Comparison of ENCODE assay signal across 33 cellular contexts in the genomic region with DNA sequence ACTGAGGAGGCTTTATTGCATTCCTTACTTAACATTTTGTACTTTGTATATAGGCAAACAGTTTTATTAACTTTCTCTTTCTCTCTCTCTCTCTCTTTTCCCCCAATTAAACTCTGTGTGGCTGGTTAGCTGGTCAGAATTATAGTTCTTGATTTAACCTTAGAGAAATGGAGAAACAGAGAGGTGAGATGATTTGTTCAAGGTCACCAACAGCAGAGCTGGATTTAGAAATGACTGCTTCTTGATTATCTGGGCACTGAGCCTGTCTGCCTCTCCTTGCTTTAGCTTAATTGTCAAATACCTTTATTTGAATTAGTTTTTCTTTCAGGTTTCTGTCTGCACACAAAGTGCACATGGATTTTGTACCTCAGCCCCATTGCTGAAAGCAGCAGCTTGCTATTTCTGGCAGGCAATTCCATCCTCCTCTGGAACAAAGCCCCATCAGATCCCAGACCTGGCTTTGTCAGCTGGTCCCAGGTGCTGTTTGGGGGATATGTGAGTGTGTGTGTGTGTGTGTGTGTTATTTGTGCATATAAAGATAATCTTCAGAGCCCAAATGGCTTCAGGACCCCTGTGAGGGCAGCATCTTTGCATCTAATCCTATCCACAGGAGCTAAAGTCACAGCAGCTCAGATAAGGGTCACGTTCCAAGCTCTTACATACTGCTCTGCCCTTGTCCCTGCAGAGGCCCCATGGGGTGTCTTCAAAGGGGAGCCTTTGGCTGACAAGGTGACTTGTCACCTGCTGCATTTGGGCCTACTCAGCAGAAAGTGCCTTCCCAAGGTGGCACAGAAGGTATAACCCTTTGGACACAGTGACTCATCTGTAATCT. TPM values are rescaled to one million over a fixed set of nuclear protein-coding genes. Genes with fewer than 3 reads are reported as not detected.
A peak's percentile ranks its signal among the peaks of the same experiment; 100 is the strongest.
DNase-seq lines count a peak whose midpoint lies in the region; ATAC-seq, FAIRE-seq and TF ChIP-seq lines count a peak whose summit lies in the region.
"Had no signal": no experiment of that assay in that cellular context is flagged by ENCODE, and none has a peak within 500 bp of the region (broad histone marks: within the 10 kb centered on the region; RNA-seq: fewer than 3 reads in every experiment).

No MANE protein-coding gene starts in this region.

- no peak overlapping the region for H2BK15ac ChIP-seq in neuronal stem cell (ENCODE audit: low read length)

- peak overlapping the region; percentile 41 for H3K14ac ChIP-seq in neuronal stem cell (ENCODE audit: low read length)

- FAIRE-seq in K562 (lab: Jason Lieb, UNC) (no peak), RCC 7860 (lab: Jason Lieb, UNC) (no peak)
- FAIRE-seq: GM12891 had no signal

- H3K9me3 ChIP-seq in K562 (replicated peaks; ENCODE audit: control insufficient read depth, insufficient read depth, low read depth, low read length) (no peaks in the 10 kb centered on the region), neuronal stem cell (replicated peaks in 1 of 2; ENCODE audit: control insufficient read depth in 2 of 2, insufficient read depth in 1 of 2, low read depth in 1 of 2, low read length in 2 of 2) (no peaks in the 10 kb centered on the region), tibial nerve (no peaks in the 10 kb centered on the region)
- H3K9me3 ChIP-seq: left lung, Peyer's patch, SJSA1 had no signal

- POLR2A ChIA-PET in K562 (lab: Yijun Ruan, JAX), result interaction anchor here (1.1 to 1.5 kb wide), 2 partner anchors 13 to 18 kb away, joined by 4 to 6 read pairs; no protein-coding TSS in a partner anchor

- DNase-seq in G401 (ENCODE audit: low spot score) (peak; percentile 61), HFFc6 (no peak), K562 (ENCODE audit: extremely low read depth in 1 of 4, low spot score in 3 of 4) (no peak), neuronal stem cell (ENCODE audit: low spot score) (no peak), RCC 7860 (ENCODE audit: low spot score) (no peak), tibial nerve (ENCODE audit: low spot score in 2 of 2) (no peak)
- no peak for DNase-seq in activated CD8-positive, alpha-beta memory T cell treated with anti-CD3 and anti-CD28 coated beads for 24 hours
- DNase-seq: activated CD4-positive, CD25-positive, alpha-beta regulatory T cell treated with anti-CD3 and anti-CD28 coated beads, Interleukin-2, amount 50 U/mL, for 72 hours; activated CD8-positive, alpha-beta T cell treated with anti-CD3 and anti-CD28 coated beads for 36 hours; dorsolateral prefrontal cortex; Kasumi-1; left lung; naive thymus-derived CD4-positive, alpha-beta T cell; NCI-H2171; NCI-H510A treated with DMSO at 0.1 percent for 48 hours; Peyer's patch; stimulated activated CD4-positive, alpha-beta T cell treated with anti-CD3 and anti-CD28 coated beads, Interleukin-12 subunit alpha, Interleukin-12 subunit beta, amount 100 ng/mL, for 4 hours; stimulated activated CD4-positive, alpha-beta T cell treated with anti-CD3 and anti-CD28 coated beads, Interleukin-4, amount 100 ng/mL, for 24 hours had no signal

- H3K27ac ChIP-seq in K562 (ENCODE audit: extremely low read depth, low read depth, low read length) (no peak overlapping the region), neuronal stem cell (replicated peaks; ENCODE audit: low read length) (no peak overlapping the region), tibial nerve (no peak overlapping the region)
- H3K27ac ChIP-seq: dorsolateral prefrontal cortex, HL-60, left lung, Peyer's patch, SJSA1 had no signal

- intact Hi-C loops in K562 (cut with micrococcal nuclease), result no loop called here

- H3K18ac ChIP-seq in neuronal stem cell (ENCODE audit: low read length), result no peak overlapping the region

- TF ChIP-seq CTCF in HFFc6 (IDR thresholded peaks at IDR 0.05), result no peak
- TF ChIP-seq CTCF in K562 (IDR thresholded peaks at IDR 0.05 in 2 of 3, conservative IDR thresholded peaks at IDR 0.05 in 1 of 3; ENCODE audit: insufficient read depth in 2 of 3, low read depth in 1 of 3, low read length in 3 of 3), result no peak
- TF ChIP-seq CTCF in tibial nerve (IDR thresholded peaks at IDR 0.05), result no peak

- H3K9me1 ChIP-seq in K562 (ENCODE audit: control insufficient read depth, insufficient read depth, low read length), result no peaks in the 10 kb centered on the region

- H3K4me2 ChIP-seq in K562 (ENCODE audit: insufficient read depth, low read length) (no peak overlapping the region), neuronal stem cell (ENCODE audit: insufficient read depth, low read length, poor library complexity, severe bottlenecking) (no peak overlapping the region)

- peak; percentile 35; the same call in 2 of the 3 replicates for ATAC-seq in K562
- ATAC-seq: activated CD8-positive, alpha-beta T cell treated with anti-CD3 and anti-CD28 coated beads for 36 hours; activated naive CD4-positive, alpha-beta T cell treated with anti-CD3 and anti-CD28 coated beads, Interleukin-2, amount 50 U/mL, for 72 hours; left lung; naive thymus-derived CD4-positive, alpha-beta T cell; stimulated activated effector memory CD8-positive, alpha-beta T cell treated with anti-CD3 and anti-CD28 coated beads, Interleukin-12 subunit alpha, Interleukin-12 subunit beta, amount 100 ng/mL, for 72 hours had no signal

- no peak overlapping the region for H4K8ac ChIP-seq in neuronal stem cell (ENCODE audit: low read depth, low read length)

- H4K91ac ChIP-seq in neuronal stem cell (ENCODE audit: low read depth, low read length, poor library complexity), result no peak overlapping the region

- 10% methylated on average over 1 of the region's 1 CpG for WGBS in K562 (ENCODE audit: insufficient coverage, low coverage, missing lambda C conversion rate)
- WGBS in neuronal stem cell (ENCODE audit: extremely low coverage in 2 of 2, insufficient read length in 2 of 2, insufficient replicate concordance in 1 of 2), 2 donors, result no CpG with 5 or more reads among the region's 1 CpG
- WGBS in tibial nerve, 2 donors, result 43 to 58% methylated on average over 1 of the region's 1 CpG

- H3K4me1 Mint-ChIP-seq in HFFc6 (ENCODE audit: low read depth), result peaks cover 78% of the 10 kb centered on the region
- H3K4me1 Mint-ChIP-seq: CD14-positive monocyte; central memory CD8-positive, alpha-beta T cell; stimulated activated effector memory CD8-positive, alpha-beta T cell treated with anti-CD3 and anti-CD28 coated beads, Interleukin-12 subunit alpha, Interleukin-12 subunit beta, amount 100 ng/mL, for 72 hours had no signal

- no peaks in the 10 kb centered on the region for H3K27me3 Mint-ChIP-seq in HFFc6 (ENCODE audit: insufficient read depth)

- TF ChIP-seq RAD21 in K562 (CRISPR knock-in tag; conservative IDR thresholded peaks at IDR 0.05 in 1 of 2, IDR thresholded peaks at IDR 0.05 in 1 of 2), result no peak

- no peak overlapping the region for H3K9ac ChIP-seq in K562 (ENCODE audit: insufficient read depth in 1 of 2, low read depth in 2 of 2, low read length in 2 of 2)
- no peak overlapping the region for H3K9ac ChIP-seq in neuronal stem cell (ENCODE audit: low read depth, low read length, poor library complexity)

- CTCF ChIA-PET in K562 (lab: Yijun Ruan, JAX; ENCODE audit: low intra/inter-chr PET ratio), result no interaction called here

- no peak overlapping the region for H3K23ac ChIP-seq in neuronal stem cell (ENCODE audit: low read depth, low read length, poor library complexity)

- H2BK5ac ChIP-seq in neuronal stem cell (ENCODE audit: low read length), result no peak overlapping the region

- no peak overlapping the region for H2BK120ac ChIP-seq in neuronal stem cell (ENCODE audit: low read depth, low read length)

- H3K9me3 Mint-ChIP-seq in HFFc6, result no peaks in the 10 kb centered on the region
- H3K9me3 Mint-ChIP-seq: activated CD8-positive, alpha-beta T cell treated with anti-CD3 and anti-CD28 coated beads for 36 hours; activated naive CD4-positive, alpha-beta T cell treated with anti-CD3 and anti-CD28 coated beads, Interleukin-2, amount 50 U/mL, for 72 hours; activated T-helper 2 cell treated with anti-CD3 and anti-CD28 coated beads, Interferon-gamma antibody, Interleukin-2, Interleukin-4, amounts not matched to agents 10 μg/mL and 5 μg/mL and 100 μg/mL, durations not matched to agents 14 hours and 24 hours and 36 hours; central memory CD8-positive, alpha-beta T cell; mesothelial cell of epicardium; stimulated activated effector memory CD8-positive, alpha-beta T cell treated with anti-CD3 and anti-CD28 coated beads, Interleukin-12 subunit alpha, Interleukin-12 subunit beta, amount 100 ng/mL, for 72 hours had no signal

- H3K27me3 ChIP-seq in K562 (ENCODE audit: control insufficient read depth in 2 of 2, insufficient read depth in 2 of 2, low read length in 2 of 2), result no peaks in the 10 kb centered on the region
- H3K27me3 ChIP-seq in neuronal stem cell (ENCODE audit: control insufficient read depth in 3 of 3, insufficient read depth in 3 of 3, low read depth in 1 of 3, low read length in 3 of 3), result peaks cover 0 to 62% (median 0%) of the 10 kb centered on the region in 3 experiments
- H3K27me3 ChIP-seq in tibial nerve, result no peaks in the 10 kb centered on the region
- H3K27me3 ChIP-seq: dorsolateral prefrontal cortex, Peyer's patch, SJSA1 had no signal

- H3K4ac ChIP-seq in neuronal stem cell (ENCODE audit: low read length), result no peak overlapping the region

- TF ChIP-seq POLR2A in K562 (conservative IDR thresholded peaks at IDR 0.05), result no peak
- no peak for TF ChIP-seq POLR2A in tibial nerve (IDR thresholded peaks at IDR 0.05)

- no TSS peak for BruUV-seq in K562 (replicated peaks; lab: Mats Ljungman, UMichigan)

- H3K36me3 ChIP-seq in K562 (ENCODE audit: control insufficient read depth, insufficient read depth, low read length) (no peaks in the 10 kb centered on the region), neuronal stem cell (replicated peaks in 1 of 2; ENCODE audit: control insufficient read depth in 2 of 2, insufficient read depth in 2 of 2, low read length in 2 of 2) (no peaks in the 10 kb centered on the region), tibial nerve (no peaks in the 10 kb centered on the region)
- H3K36me3 ChIP-seq: left lung, Peyer's patch, SJSA1 had no signal

- H2AFZ ChIP-seq in K562 (ENCODE audit: low read depth, low read length) (no peak overlapping the region), neuronal stem cell (ENCODE audit: low read length) (no peak overlapping the region)

- H3K36me3 Mint-ChIP-seq in HFFc6 (ENCODE audit: low read depth), result no peaks in the 10 kb centered on the region
- H3K36me3 Mint-ChIP-seq: activated naive CD4-positive, alpha-beta T cell treated with anti-CD3 and anti-CD28 coated beads, Interleukin-2, amount 50 U/mL, for 72 hours; CD14-positive monocyte; mesothelial cell of epicardium; naive thymus-derived CD4-positive, alpha-beta T cell; stimulated activated effector memory CD8-positive, alpha-beta T cell treated with anti-CD3 and anti-CD28 coated beads, Interleukin-12 subunit alpha, Interleukin-12 subunit beta, amount 100 ng/mL, for 72 hours had no signal

- H2BK12ac ChIP-seq in neuronal stem cell (ENCODE audit: low read length), result no peak overlapping the region

- no peak overlapping the region for H3K4me3 Mint-ChIP-seq in HFFc6
- H3K4me3 Mint-ChIP-seq: activated CD8-positive, alpha-beta T cell treated with anti-CD3 and anti-CD28 coated beads for 36 hours; CD14-positive monocyte; central memory CD8-positive, alpha-beta T cell; mesothelial cell of epicardium; naive thymus-derived CD4-positive, alpha-beta T cell; stimulated activated effector memory CD8-positive, alpha-beta T cell treated with anti-CD3 and anti-CD28 coated beads, Interleukin-12 subunit alpha, Interleukin-12 subunit beta, amount 100 ng/mL, for 72 hours had no signal

- H3K4me3 ChIP-seq in K562 (no peak overlapping the region), neuronal stem cell (ENCODE audit: low read length in 2 of 2) (no peak overlapping the region), tibial nerve (no peak overlapping the region)
- H3K4me3 ChIP-seq: dorsolateral prefrontal cortex, left lung, Peyer's patch, SJSA1 had no signal

- H3K79me1 ChIP-seq in neuronal stem cell (ENCODE audit: low read depth, low read length), result no peaks in the 10 kb centered on the region

- in situ Hi-C loops in G401 (cut with HindIII; ENCODE audit: low sequenced_read_pairs) (no loop called here), K562 (cut with MboI) (no loop called here)

- H3K79me2 ChIP-seq in K562 (ENCODE audit: control insufficient read depth, insufficient read depth, low read length), result no peaks in the 10 kb centered on the region

- H3K4me1 ChIP-seq in K562 (replicated peaks in 1 of 2; ENCODE audit: control insufficient read depth in 2 of 2, insufficient read depth in 2 of 2, low read length in 2 of 2) (peaks cover 4 to 6% of the 10 kb centered on the region in 2 experiments; a peak in 4 of 5 replicates), neuronal stem cell (ENCODE audit: control insufficient read depth in 2 of 2, insufficient read depth in 1 of 2, low read depth in 1 of 2, low read length in 2 of 2) (peaks cover 2 to 10% of the 10 kb centered on the region in 2 donors), tibial nerve (peaks cover 0 to 30% (median 4%) of the 10 kb centered on the region in 4 donors)
- H3K4me1 ChIP-seq: Peyer's patch had no signal

- peak overlapping the region; percentile 48 for H3K27ac Mint-ChIP-seq in HFFc6
- H3K27ac Mint-ChIP-seq: activated CD8-positive, alpha-beta T cell treated with anti-CD3 and anti-CD28 coated beads for 36 hours; activated naive CD4-positive, alpha-beta T cell treated with anti-CD3 and anti-CD28 coated beads, Interleukin-2, amount 50 U/mL, for 72 hours; activated T-helper 2 cell treated with anti-CD3 and anti-CD28 coated beads, Interferon-gamma antibody, Interleukin-2, Interleukin-4, amounts not matched to agents 10 μg/mL and 5 μg/mL and 100 μg/mL, durations not matched to agents 14 hours and 24 hours and 36 hours; CD14-positive monocyte; mesothelial cell of epicardium; naive thymus-derived CD4-positive, alpha-beta T cell; stimulated activated effector memory CD8-positive, alpha-beta T cell treated with anti-CD3 and anti-CD28 coated beads, Interleukin-12 subunit alpha, Interleukin-12 subunit beta, amount 100 ng/mL, for 72 hours had no signal

- H4K20me1 ChIP-seq in K562 (replicated peaks; ENCODE audit: control insufficient read depth, insufficient read depth, low read length), result no peaks in the 10 kb centered on the region

- no peak overlapping the region for H2AK5ac ChIP-seq in neuronal stem cell (ENCODE audit: low read depth, low read length)

- TF ChIP-seq EP300 in K562 (IDR thresholded peaks at IDR 0.05; ENCODE audit: low read length) (no peak), tibial nerve (IDR thresholded peaks at IDR 0.05) (no peak)

RNA-seq across cellular contexts. Expression of gene GJD2, which starts 35.5 kb away (rescaled TPM):
- 9.6 and 17.1 TPM in 2 replicates for total RNA-seq in G401 (2014; rRNA removed; shearing (Covaris generic))
- not detected for total RNA-seq in HFFc6 (2021; fragmentation: NEBNext Ultra II Directional; extraction: Animal tissue kit (Norgen Biotek cat#: 25700))
- not detected in 2 replicates for total RNA-seq in K562 (2011; cell fraction: chromatin; rRNA removed; ENCODE audit: low replicate concordance)
- not detected in 2 replicates for total RNA-seq in K562 (2011; cell fraction: nucleolus; rRNA removed)
- not detected in 2 replicates for total RNA-seq in K562 (2011; cell fraction: nucleoplasm; rRNA removed)
- total RNA-seq in K562 (2014; rRNA removed) (not detected in 2 replicates), K562 (2014; rRNA removed; fragmentation: Illumina TruSeq; extraction: Trizol) (not detected in 2 replicates), K562 (2015; rRNA removed; fragmentation: Illumina TruSeq; extraction: Trizol) (not detected in 2 replicates), K562 (2021) (not detected in 2 replicates), tibial nerve (not detected)
- polyA plus RNA-seq in K562 (2011; rRNA removed) (not detected in 2 replicates), K562 (2014; fragmentation: Illumina TruSeq; extraction: Trizol) (not detected in 2 replicates), K562 (2014; fragmentation: Nextera tagmentation; extraction: Ambion mirVana) (not detected), K562 (2014; rRNA removed) (not detected in 2 replicates)
- 0.06 TPM in 1 of 2 replicates, not detected in the other for polyA plus RNA-seq in K562 (2011; cell fraction: cytosol; rRNA removed)
- polyA plus RNA-seq in K562 (2011; cell fraction: nucleus; rRNA removed), result 0.04 TPM in 1 of 2 replicates, not detected in the other
- polyA plus RNA-seq in K562 (2012), result 0.04 TPM in 1 of 2 replicates, not detected in the other
- polyA minus RNA-seq in K562 (2011; rRNA and poly(A)+ RNA removed), result 0.11 TPM in 1 of 2 replicates, not detected in the other
- not detected in 2 replicates for polyA minus RNA-seq in K562 (2011; cell fraction: cytosol; rRNA and poly(A)+ RNA removed)
- polyA minus RNA-seq in K562 (2011; cell fraction: nucleus; rRNA and poly(A)+ RNA removed), result 0.13 TPM in 1 of 2 replicates, not detected in the other
- 0.01 TPM for polyA plus RNA-seq in neuronal stem cell (2013, experiment 1 of 2)
- not detected for polyA plus RNA-seq in neuronal stem cell (2013, experiment 2 of 2)
- total RNA-seq: activated CD8-positive, alpha-beta T cell treated with anti-CD3 and anti-CD28 coated beads for 36 hours; activated naive CD4-positive, alpha-beta T cell treated with anti-CD3 and anti-CD28 coated beads, Interleukin-2, amount 50 U/mL, for 72 hours; activated T-helper 2 cell treated with anti-CD3 and anti-CD28 coated beads, Interferon-gamma antibody, Interleukin-2, Interleukin-4, amounts not matched to agents 10 μg/mL and 5 μg/mL and 100 μg/mL, durations not matched to agents 14 hours and 24 hours and 36 hours; Daoy; fibroblast of lung; left lung; mesothelial cell of epicardium; naive thymus-derived CD4-positive, alpha-beta T cell; omental fat pad; Peyer's patch; subcutaneous adipose tissue; T-helper 1 cell treated with Interleukin-12 subunit alpha and Interleukin-12 subunit beta and Interleukin-4 antibody, amounts not matched to agents 30 ng/mL and 1 ng/mL, for 36 hours had no signal
- polyA plus RNA-seq: CD14-positive monocyte; fibroblast of lung; naive thymus-derived CD4-positive, alpha-beta T cell; urinary bladder had no signal
